Comparison of ENCODE assay signal across 22 cellular contexts in the genomic region with DNA sequence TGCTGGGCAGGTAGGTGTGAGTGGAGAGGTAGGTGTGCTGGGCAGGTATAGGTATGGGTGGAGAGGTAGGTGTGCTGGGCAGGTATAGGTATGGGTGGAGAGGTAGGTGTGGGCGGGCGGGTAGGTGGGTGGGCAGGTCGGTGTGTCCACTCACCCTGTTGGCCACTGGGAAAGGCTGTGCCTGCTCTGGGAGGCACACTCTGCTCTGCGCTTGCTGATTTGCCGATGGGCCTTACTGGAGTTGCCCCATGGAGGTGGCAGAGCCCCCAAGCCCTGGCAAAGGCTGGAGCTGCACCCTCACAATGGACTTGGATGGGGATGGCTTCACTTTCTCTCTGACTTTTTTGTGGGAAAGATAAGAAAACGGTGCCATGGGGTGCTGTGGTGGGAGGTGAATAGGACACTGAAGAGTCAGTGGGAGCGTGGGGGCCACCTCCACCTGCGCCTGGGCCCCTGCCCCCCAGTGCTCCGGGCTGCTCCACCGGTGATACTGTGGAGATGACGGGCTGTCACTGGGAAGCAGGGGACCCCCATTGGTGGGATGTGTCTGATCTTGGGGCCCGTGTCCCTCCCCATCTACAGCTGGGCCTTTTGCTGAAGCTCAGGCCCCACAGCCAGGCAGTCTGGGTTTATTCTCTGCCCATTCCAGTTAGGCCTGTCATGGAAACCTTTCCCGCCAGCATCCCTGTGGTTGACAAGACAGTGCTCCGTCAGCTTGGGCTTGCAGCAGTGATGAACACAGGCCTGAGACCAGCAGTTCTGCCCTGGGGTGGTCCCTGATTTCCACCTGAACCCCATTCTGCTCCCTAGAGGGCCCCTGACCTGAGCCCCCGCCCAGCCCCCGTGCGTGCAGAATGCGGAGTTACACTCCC.
DNase-seq lines count a peak whose midpoint lies in the region; ATAC-seq and TF ChIP-seq lines count a peak whose summit lies in the region.
"Had no signal": no experiment of that assay in that cellular context is flagged by ENCODE, and none has a peak within 500 bp of the region (broad histone marks: within the 10 kb centered on the region; RNA-seq: fewer than 3 reads in every experiment).

No MANE protein-coding gene starts in this region.

- H3K4me3 Mint-ChIP-seq in stimulated activated naive B cell treated with anti-CD40 and anti-IgM and Interleukin-4, amounts not matched to agents 10 μg/mL and 1 μg/mL and 100 μg/mL, for 72 hours: no peak overlapping the region
- no peak overlapping the region for H3K4me3 Mint-ChIP-seq in activated CD4-positive, alpha-beta T cell treated with anti-CD3 and anti-CD28 coated beads, Interleukin-2, amount 10 ng/mL, durations not matched to agents 24 days and 14 days
- H3K4me3 Mint-ChIP-seq: B cell; CD4-positive, alpha-beta memory T cell had no signal

- 96 to 97% (median 96%) methylated on average over 14 to 18 of the region's 18 CpGs for WGBS in heart left ventricle, 4 donors

- H3K27ac ChIP-seq in heart left ventricle: no peak overlapping the region
- H3K27ac ChIP-seq in lower lobe of right lung: no peak overlapping the region
- H3K27ac ChIP-seq: 22Rv1, RWPE1 had no signal

- H3K36me3 ChIP-seq in heart left ventricle (peaks cover 0 to 57% (median 20%) of the 10 kb centered on the region in 9 donors), lower lobe of right lung (peaks cover 43% of the 10 kb centered on the region)

- H3K9me3 ChIP-seq in heart left ventricle (peaks cover 0 to 8% (median 5%) of the 10 kb centered on the region in 12 donors), lower lobe of right lung (peaks cover under 1% of the 10 kb centered on the region)

- peaks cover 9% of the 10 kb centered on the region in 2 donors for H3K9me3 Mint-ChIP-seq in stimulated activated naive B cell treated with anti-CD40 and anti-IgM and Interleukin-4, amounts not matched to agents 10 μg/mL and 1 μg/mL and 100 μg/mL, for 72 hours
- H3K9me3 Mint-ChIP-seq in activated CD4-positive, alpha-beta T cell treated with anti-CD3 and anti-CD28 coated beads, Interleukin-2, amount 10 ng/mL, durations not matched to agents 24 days and 14 days: peaks cover 17% of the 10 kb centered on the region

- intact Hi-C loops in heart left ventricle (cut with DNase I) (no loop called here), lower lobe of right lung (cut with DNase I) (no loop called here)
- intact Hi-C loops in activated CD4-positive, alpha-beta T cell treated with anti-CD3 and anti-CD28 coated beads, Interleukin-2, amount 10 ng/mL, durations not matched to agents 24 days and 14 days (cut with micrococcal nuclease): no loop called here

- no peak for TF ChIP-seq CTCF in heart left ventricle (IDR thresholded peaks at IDR 0.05)
- no peak for TF ChIP-seq CTCF in lower lobe of right lung (IDR thresholded peaks at IDR 0.05)

- no peak for ATAC-seq in heart left ventricle
- no peak for ATAC-seq in lower lobe of right lung
- no peak for ATAC-seq in stimulated activated naive B cell treated with anti-CD40 and anti-IgM and Interleukin-4, amounts not matched to agents 10 μg/mL and 1 μg/mL and 100 μg/mL, for 72 hours (replicated peaks)
- ATAC-seq: PC-3 had no signal

- H3K27me3 ChIP-seq in heart left ventricle (no peaks in the 10 kb centered on the region), lower lobe of right lung (ENCODE audit: low read depth) (no peaks in the 10 kb centered on the region)

- H3K4me1 ChIP-seq in heart left ventricle: peaks cover 0 to 3% (median 0%) of the 10 kb centered on the region in 12 donors
- no peaks in the 10 kb centered on the region for H3K4me1 ChIP-seq in lower lobe of right lung

- H3K4me1 Mint-ChIP-seq in stimulated activated naive B cell treated with anti-CD40 and anti-IgM and Interleukin-4, amounts not matched to agents 10 μg/mL and 1 μg/mL and 100 μg/mL, for 72 hours: peaks cover 0 to 5% of the 10 kb centered on the region in 2 donors
- no peaks in the 10 kb centered on the region for H3K4me1 Mint-ChIP-seq in activated CD4-positive, alpha-beta T cell treated with anti-CD3 and anti-CD28 coated beads, Interleukin-2, amount 10 ng/mL, durations not matched to agents 24 days and 14 days
- H3K4me1 Mint-ChIP-seq: B cell had no signal

- no peak for TF ChIP-seq POLR2A in heart left ventricle (IDR thresholded peaks at IDR 0.05)

- H3K36me3 Mint-ChIP-seq in stimulated activated naive B cell treated with anti-CD40 and anti-IgM and Interleukin-4, amounts not matched to agents 10 μg/mL and 1 μg/mL and 100 μg/mL, for 72 hours: peaks cover 49 to 70% of the 10 kb centered on the region in 2 donors
- peaks cover 25% of the 10 kb centered on the region for H3K36me3 Mint-ChIP-seq in activated CD4-positive, alpha-beta T cell treated with anti-CD3 and anti-CD28 coated beads, Interleukin-2, amount 10 ng/mL, durations not matched to agents 24 days and 14 days (ENCODE audit: low read depth)

- peak overlapping the region; percentile 37 for H3K27ac Mint-ChIP-seq in stimulated activated naive B cell treated with anti-CD40 and anti-IgM and Interleukin-4, amounts not matched to agents 10 μg/mL and 1 μg/mL and 100 μg/mL, for 72 hours
- H3K27ac Mint-ChIP-seq in activated CD4-positive, alpha-beta T cell treated with anti-CD3 and anti-CD28 coated beads, Interleukin-2, amount 10 ng/mL, durations not matched to agents 24 days and 14 days: no peak overlapping the region
- H3K27ac Mint-ChIP-seq: B cell; CD4-positive, alpha-beta memory T cell had no signal

- peak; percentile 51 for DNase-seq in activated effector memory CD4-positive, alpha-beta T cell treated with anti-CD3 and anti-CD28 coated beads, Interleukin-2, amount 50 U/mL, for 16 hours
- no peak for DNase-seq in activated effector memory CD4-positive, alpha-beta T cell treated with Interleukin-2 at 50 U/mL for 16 hours
- peak in 4 of 5 donors; percentile 2 to 46 (median 12) for DNase-seq in heart left ventricle
- peak; percentile 26 for DNase-seq in lower lobe of right lung
- DNase-seq in stimulated activated naive B cell treated with anti-CD40 and anti-IgM and Interleukin-4, amounts not matched to agents 10 μg/mL and 1 μg/mL and 100 μg/mL, for 72 hours: no peak
- no peak for DNase-seq in NCI-H128 (lab: John Stamatoyannopoulos, UW; ENCODE audit: unreplicated experiment)
- DNase-seq in NOMO-1 treated with dmso at 0.1 percent for 144 hours (lab: John Stamatoyannopoulos, UW; ENCODE audit: unreplicated experiment): no peak
- DNase-seq in activated CD4-positive, alpha-beta T cell treated with anti-CD3 and anti-CD28 coated beads, Interleukin-2, amount 10 ng/mL, durations not matched to agents 24 days and 14 days: no peak
- DNase-seq: Calu3; CD4-positive, alpha-beta memory T cell; DMS53; HCEC 1CT; MV-4-11; NCI-H1417 treated with DMSO at 0.1 percent for 48 hours; NCI-H2029; NCI-H2171; NCI-H446; NK-92 treated with Interleukin-12 subunit alpha and Interleukin-12 subunit beta, amount 100 ng/mL, for 24 hours; PC-3 had no signal

- no peak overlapping the region for H3K4me3 ChIP-seq in heart left ventricle
- no peak overlapping the region for H3K4me3 ChIP-seq in lower lobe of right lung

- no peaks in the 10 kb centered on the region for H3K27me3 Mint-ChIP-seq in stimulated activated naive B cell treated with anti-CD40 and anti-IgM and Interleukin-4, amounts not matched to agents 10 μg/mL and 1 μg/mL and 100 μg/mL, for 72 hours
- no peaks in the 10 kb centered on the region for H3K27me3 Mint-ChIP-seq in activated CD4-positive, alpha-beta T cell treated with anti-CD3 and anti-CD28 coated beads, Interleukin-2, amount 10 ng/mL, durations not matched to agents 24 days and 14 days
- H3K27me3 Mint-ChIP-seq: B cell; CD4-positive, alpha-beta memory T cell had no signal

Comparison
In these comparisons a context has a peak if more than half of its experiments do, and no peak if none do; other contexts are left out.
1. DNase-seq: peak in activated effector memory CD4-positive, alpha-beta T cell treated with anti-CD3 and anti-CD28 coated beads, Interleukin-2, amount 50 U/mL, for 16 hours (single experiment), heart left ventricle (4 of 5) and lower lobe of right lung (single experiment); none in activated effector memory CD4-positive, alpha-beta T cell treated with Interleukin-2 at 50 U/mL for 16 hours (single experiment), stimulated activated naive B cell treated with anti-CD40 and anti-IgM and Interleukin-4, amounts not matched to agents 10 μg/mL and 1 μg/mL and 100 μg/mL, for 72 hours (single experiment), NCI-H128 (single experiment), NOMO-1 treated with dmso at 0.1 percent for 144 hours (single experiment) and activated CD4-positive, alpha-beta T cell treated with anti-CD3 and anti-CD28 coated beads, Interleukin-2, amount 10 ng/mL, durations not matched to agents 24 days and 14 days (single experiment).